1 cellular context compared by ENCODE assay signal in the genomic region with DNA sequence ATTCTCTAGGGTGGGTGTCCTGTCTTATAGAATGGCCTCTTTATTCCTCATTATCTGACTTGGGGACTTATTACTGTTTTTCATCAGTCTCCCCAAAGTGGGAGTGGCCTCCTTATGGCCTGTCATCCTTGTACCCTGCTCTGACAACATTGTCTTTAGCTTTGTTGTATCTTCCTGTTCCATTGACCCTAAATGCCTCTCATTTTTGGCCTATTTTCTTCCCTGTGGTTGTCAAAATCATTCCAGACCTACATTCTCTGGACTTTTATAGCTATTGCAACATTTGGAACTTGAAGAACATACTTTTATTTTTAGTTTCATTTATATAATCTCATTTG.
TF ChIP-seq lines count a peak whose summit lies in the region.

No MANE protein-coding gene starts in this region.

TF ChIP-seq in GM12878, 131 proteins besides CTCF, POLR2A, EP300 and RAD21 (continued from another document):
- TF ChIP-seq, protein P1, sequence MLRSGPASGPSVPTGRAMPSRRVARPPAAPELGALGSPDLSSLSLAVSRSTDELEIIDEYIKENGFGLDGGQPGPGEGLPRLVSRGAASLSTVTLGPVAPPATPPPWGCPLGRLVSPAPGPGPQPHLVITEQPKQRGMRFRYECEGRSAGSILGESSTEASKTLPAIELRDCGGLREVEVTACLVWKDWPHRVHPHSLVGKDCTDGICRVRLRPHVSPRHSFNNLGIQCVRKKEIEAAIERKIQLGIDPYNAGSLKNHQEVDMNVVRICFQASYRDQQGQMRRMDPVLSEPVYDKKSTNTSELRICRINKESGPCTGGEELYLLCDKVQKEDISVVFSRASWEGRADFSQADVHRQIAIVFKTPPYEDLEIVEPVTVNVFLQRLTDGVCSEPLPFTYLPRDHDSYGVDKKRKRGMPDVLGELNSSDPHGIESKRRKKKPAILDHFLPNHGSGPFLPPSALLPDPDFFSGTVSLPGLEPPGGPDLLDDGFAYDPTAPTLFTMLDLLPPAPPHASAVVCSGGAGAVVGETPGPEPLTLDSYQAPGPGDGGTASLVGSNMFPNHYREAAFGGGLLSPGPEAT (IDR thresholded peaks at IDR 0.05; ENCODE audit: low read depth): no peak
- TF ChIP-seq SRF (IDR thresholded peaks at IDR 0.05; ENCODE audit: low read depth in 2 of 2, low read length in 2 of 2) (no peak), FOS (IDR thresholded peaks at IDR 0.05; ENCODE audit: borderline replicate concordance, extremely low read depth, insufficient read length) (no peak), ASH2L (IDR thresholded peaks at IDR 0.05; ENCODE audit: borderline replicate concordance, low read depth) (no peak), POLR2AphosphoS5 (IDR thresholded peaks at IDR 0.05; ENCODE audit: low read length) (no peak), YY1 (IDR thresholded peaks at IDR 0.05; ENCODE audit: low read depth, low read length) (no peak), CHD4 (IDR thresholded peaks at IDR 0.05) (no peak), NFXL1 (IDR thresholded peaks at IDR 0.05; ENCODE audit: borderline replicate concordance) (no peak)
- TF ChIP-seq, protein P2, sequence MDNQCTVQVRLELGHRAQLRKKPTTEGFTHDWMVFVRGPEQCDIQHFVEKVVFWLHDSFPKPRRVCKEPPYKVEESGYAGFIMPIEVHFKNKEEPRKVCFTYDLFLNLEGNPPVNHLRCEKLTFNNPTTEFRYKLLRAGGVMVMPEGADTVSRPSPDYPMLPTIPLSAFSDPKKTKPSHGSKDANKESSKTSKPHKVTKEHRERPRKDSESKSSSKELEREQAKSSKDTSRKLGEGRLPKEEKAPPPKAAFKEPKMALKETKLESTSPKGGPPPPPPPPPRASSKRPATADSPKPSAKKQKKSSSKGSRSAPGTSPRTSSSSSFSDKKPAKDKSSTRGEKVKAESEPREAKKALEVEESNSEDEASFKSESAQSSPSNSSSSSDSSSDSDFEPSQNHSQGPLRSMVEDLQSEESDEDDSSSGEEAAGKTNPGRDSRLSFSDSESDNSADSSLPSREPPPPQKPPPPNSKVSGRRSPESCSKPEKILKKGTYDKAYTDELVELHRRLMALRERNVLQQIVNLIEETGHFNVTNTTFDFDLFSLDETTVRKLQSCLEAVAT (IDR thresholded peaks at IDR 0.05): no peak
- TF ChIP-seq, protein P3, sequence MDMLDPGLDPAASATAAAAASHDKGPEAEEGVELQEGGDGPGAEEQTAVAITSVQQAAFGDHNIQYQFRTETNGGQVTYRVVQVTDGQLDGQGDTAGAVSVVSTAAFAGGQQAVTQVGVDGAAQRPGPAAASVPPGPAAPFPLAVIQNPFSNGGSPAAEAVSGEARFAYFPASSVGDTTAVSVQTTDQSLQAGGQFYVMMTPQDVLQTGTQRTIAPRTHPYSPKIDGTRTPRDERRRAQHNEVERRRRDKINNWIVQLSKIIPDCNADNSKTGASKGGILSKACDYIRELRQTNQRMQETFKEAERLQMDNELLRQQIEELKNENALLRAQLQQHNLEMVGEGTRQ (IDR thresholded peaks at IDR 0.05; ENCODE audit: borderline replicate concordance, low read depth, low read length): no peak
- TF ChIP-seq, protein P4, sequence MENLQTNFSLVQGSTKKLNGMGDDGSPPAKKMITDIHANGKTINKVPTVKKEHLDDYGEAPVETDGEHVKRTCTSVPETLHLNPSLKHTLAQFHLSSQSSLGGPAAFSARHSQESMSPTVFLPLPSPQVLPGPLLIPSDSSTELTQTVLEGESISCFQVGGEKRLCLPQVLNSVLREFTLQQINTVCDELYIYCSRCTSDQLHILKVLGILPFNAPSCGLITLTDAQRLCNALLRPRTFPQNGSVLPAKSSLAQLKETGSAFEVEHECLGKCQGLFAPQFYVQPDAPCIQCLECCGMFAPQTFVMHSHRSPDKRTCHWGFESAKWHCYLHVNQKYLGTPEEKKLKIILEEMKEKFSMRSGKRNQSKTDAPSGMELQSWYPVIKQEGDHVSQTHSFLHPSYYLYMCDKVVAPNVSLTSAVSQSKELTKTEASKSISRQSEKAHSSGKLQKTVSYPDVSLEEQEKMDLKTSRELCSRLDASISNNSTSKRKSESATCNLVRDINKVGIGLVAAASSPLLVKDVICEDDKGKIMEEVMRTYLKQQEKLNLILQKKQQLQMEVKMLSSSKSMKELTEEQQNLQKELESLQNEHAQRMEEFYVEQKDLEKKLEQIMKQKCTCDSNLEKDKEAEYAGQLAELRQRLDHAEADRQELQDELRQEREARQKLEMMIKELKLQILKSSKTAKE (IDR thresholded peaks at IDR 0.05; ENCODE audit: low read depth, poor library complexity, severe bottlenecking): no peak
